7 cellular contexts compared by ENCODE assay signal in genomic region chr16:2194852-2195315, GRCh38. TPM values are rescaled to one million over a fixed set of nuclear protein-coding genes. Genes with fewer than 3 reads are reported as not detected.
A peak's percentile ranks its signal among the peaks of the same experiment; 100 is the strongest.
DNase-seq lines count a peak whose midpoint lies in the region; ATAC-seq and TF ChIP-seq lines count a peak whose summit lies in the region.

No MANE protein-coding gene starts in this region.

- peak; percentile 94 for ATAC-seq in left colon
- peak; percentile 78 for ATAC-seq in upper lobe of right lung

- H3K36me3 ChIP-seq in brain microvascular endothelial cell (replicated peaks) (no peaks in the 10 kb centered on the region), upper lobe of right lung (no peaks in the 10 kb centered on the region)

- in situ Hi-C loops in brain microvascular endothelial cell (cut with HindIII; ENCODE audit: low pct_ligation_motif_present, low sequenced_read_pairs): no loop called here

- peaks cover 11% of the 10 kb centered on the region for H3K4me1 ChIP-seq in upper lobe of right lung

- peak; percentile 85 for DNase-seq in ELF-1 (ENCODE audit: low read depth, low spot score)
- peak; percentile 49 for DNase-seq in Jurkat, Clone E6-1 (ENCODE audit: low read depth, low spot score)
- DNase-seq in SK-N-DZ (ENCODE audit: low spot score): peak; percentile 80
- peak; percentile 12 for DNase-seq in brain microvascular endothelial cell
- DNase-seq in left colon: peak; percentile 56 to 68
- DNase-seq in upper lobe of right lung: no peak
- DNase-seq in anterior cingulate cortex (lab: John Stamatoyannopoulos, UW): no peak

- intact Hi-C loops in left colon (cut with DNase I, micrococcal nuclease): no loop called here
- intact Hi-C loops in upper lobe of right lung (cut with DNase I): no loop called here

- no peak overlapping the region for H3K4me3 ChIP-seq in Jurkat, Clone E6-1 (ENCODE audit: low read length)
- H3K4me3 ChIP-seq in brain microvascular endothelial cell (ENCODE audit: low read depth, low read length) (no peak overlapping the region), upper lobe of right lung (no peak overlapping the region)

- peaks cover 44% of the 10 kb centered on the region for H3K27me3 ChIP-seq in brain microvascular endothelial cell (replicated peaks)
- peaks cover 39% of the 10 kb centered on the region for H3K27me3 ChIP-seq in upper lobe of right lung

- no peaks in the 10 kb centered on the region for H3K9me3 ChIP-seq in upper lobe of right lung

- TF ChIP-seq CTCF in brain microvascular endothelial cell (IDR thresholded peaks at IDR 0.05; ENCODE audit: low read depth, low read length, missing control alignments): peak; percentile 60
- TF ChIP-seq CTCF in upper lobe of right lung (IDR thresholded peaks at IDR 0.05): peak; percentile 43

- H3K27ac ChIP-seq in brain microvascular endothelial cell (no peak overlapping the region), upper lobe of right lung (no peak overlapping the region)

RNA-seq across cellular contexts. Expression of gene CASKIN1, which starts 1.5 kb away (rescaled TPM):
- polyA plus RNA-seq in Jurkat, Clone E6-1 (2012; ENCODE audit: insufficient read depth, insufficient read length): 3.2 TPM
- 4.7 and 4.8 TPM in 2 replicates for polyA plus RNA-seq in SK-N-DZ (2014; cell fraction: cytosol; rRNA removed)
- polyA plus RNA-seq in SK-N-DZ (2014; cell fraction: nucleus; rRNA removed): 28.7 and 32.8 TPM in 2 replicates
- under 1 TPM; 0.11 to 0.15 TPM for total RNA-seq in left colon
- 0.06 TPM for total RNA-seq in upper lobe of right lung

RNA-seq across cellular contexts. Expression of gene MLST8, which starts 10.4 kb away (rescaled TPM):
- 102 TPM for polyA plus RNA-seq in Jurkat, Clone E6-1 (2012; ENCODE audit: insufficient read depth, insufficient read length)
- 37.3 and 53.0 TPM in 2 replicates for polyA plus RNA-seq in SK-N-DZ (2014; cell fraction: cytosol; rRNA removed)
- polyA plus RNA-seq in SK-N-DZ (2014; cell fraction: nucleus; rRNA removed): 103 and 131 TPM in 2 replicates
- total RNA-seq in left colon (10 to 100 TPM; 26.7 to 31.4 TPM), upper lobe of right lung (29.9 TPM)

RNA-seq across cellular contexts. Expression of gene BRICD5, which starts 15.8 kb away (rescaled TPM):
- polyA plus RNA-seq in Jurkat, Clone E6-1 (2012; ENCODE audit: insufficient read depth, insufficient read length): 16.5 TPM
- 9.1 and 16.3 TPM in 2 replicates for polyA plus RNA-seq in SK-N-DZ (2014; cell fraction: cytosol; rRNA removed)
- 103 and 141 TPM in 2 replicates for polyA plus RNA-seq in SK-N-DZ (2014; cell fraction: nucleus; rRNA removed)
- total RNA-seq in left colon (10 to 100 TPM in 1 of 2 donors, 1 to 10 TPM in 1; 6.1 to 14.4 TPM), upper lobe of right lung (7.5 TPM)

RNA-seq across cellular contexts. Expression of gene PGP, which starts 19.8 kb away (rescaled TPM):
- polyA plus RNA-seq in Jurkat, Clone E6-1 (2012; ENCODE audit: insufficient read depth, insufficient read length): 33.2 TPM
- 40.6 and 53.1 TPM in 2 replicates for polyA plus RNA-seq in SK-N-DZ (2014; cell fraction: cytosol; rRNA removed)
- polyA plus RNA-seq in SK-N-DZ (2014; cell fraction: nucleus; rRNA removed): 122 and 125 TPM in 2 replicates
- 10 to 100 TPM; 16.3 to 24.3 TPM for total RNA-seq in left colon
- 15.0 TPM for total RNA-seq in upper lobe of right lung

RNA-seq across cellular contexts. Expression of gene E4F1, which starts 28.5 kb away (rescaled TPM):
- 27.3 TPM for polyA plus RNA-seq in Jurkat, Clone E6-1 (2012; ENCODE audit: insufficient read depth, insufficient read length)
- 33.7 and 43.6 TPM in 2 replicates for polyA plus RNA-seq in SK-N-DZ (2014; cell fraction: cytosol; rRNA removed)
- polyA plus RNA-seq in SK-N-DZ (2014; cell fraction: nucleus; rRNA removed): 308 and 320 TPM in 2 replicates
- 10 to 100 TPM; 23.6 to 25.1 TPM for total RNA-seq in left colon
- total RNA-seq in upper lobe of right lung: 22.6 TPM

Comparison
In these comparisons a context has a peak if more than half of its experiments do, and no peak if none do; other contexts are left out.
1. DNase-seq: peak in ELF-1 (single experiment), Jurkat, Clone E6-1 (single experiment), SK-N-DZ (single experiment), brain microvascular endothelial cell (single experiment) and left colon (2 of 2); none in upper lobe of right lung (single experiment) and anterior cingulate cortex (0 of 58).